Comparison of ENCODE assay signal across 11 cellular contexts in genomic region chr16:50884066-50884860, GRCh38.
DNase-seq lines count a peak whose midpoint lies in the region; TF ChIP-seq lines count a peak whose summit lies in the region.
"Had no signal": no experiment of that assay in that cellular context is flagged by ENCODE, and none has a peak within 500 bp of the region (broad histone marks: within the 10 kb centered on the region; RNA-seq: fewer than 3 reads in every experiment).

No MANE protein-coding gene starts in this region.

- in situ Hi-C loops in GM13977 (cut with MboI; ENCODE audit: low pct_unique_long_range_greater_than_20kb, low sequenced_read_pairs, unreplicated experiment) = no loop called here

- no peak for DNase-seq in AG04449 (ENCODE audit: low read depth, low spot score)
- DNase-seq in GM13977 (ENCODE audit: low spot score) = peak; percentile 72
- DNase-seq in WERI-Rb-1 = peak; percentile 35
- DNase-seq in iPS-NIHi11 (ENCODE audit: low spot score) = peak; percentile 85
- no peak for DNase-seq in globus pallidus (ENCODE audit: low spot score)
- DNase-seq in cerebellum (ENCODE audit: low spot score) = no peak
- DNase-seq in NCI-H446 (lab: John Stamatoyannopoulos, UW) = no peak
- no peak for DNase-seq in cardiac septum (ENCODE audit: low spot score)
- DNase-seq: DMS79, NCI-H524 treated with DMSO at 0.1 percent for 48 hours had no signal

- CTCF ChIA-PET in AG04449 (lab: Yijun Ruan, JAX) = no interaction called here

- intact Hi-C loops in cardiac septum (cut with DNase I) = no loop called here

- no peaks in the 10 kb centered on the region for H3K9me3 ChIP-seq in WERI-Rb-1 (ENCODE audit: severe bottlenecking)

- POLR2A ChIA-PET in AG04449 (lab: Yijun Ruan, JAX) = no interaction called here

- no peak overlapping the region for H3K27ac ChIP-seq in WERI-Rb-1
- H3K27ac ChIP-seq: tibial nerve had no signal

- TF ChIP-seq CTCF in AG04449 (IDR thresholded peaks at IDR 0.05; ENCODE audit: insufficient read depth, low read length, missing control alignments) (peak; percentile 34), GM13977 (IDR thresholded peaks at IDR 0.05; ENCODE audit: extremely low read depth, insufficient read depth, missing control alignments) (peak; percentile 74), WERI-Rb-1 (IDR thresholded peaks at IDR 0.05; ENCODE audit: low read depth, low read length) (peak; percentile 61)

- H3K27me3 ChIP-seq in WERI-Rb-1 (ENCODE audit: insufficient read depth, low read depth, severe bottlenecking) = no peaks in the 10 kb centered on the region
- H3K27me3 ChIP-seq: tibial nerve had no signal

- H3K4me3 ChIP-seq in AG04449 (ENCODE audit: low read depth, low read length) (no peak overlapping the region), WERI-Rb-1 (ENCODE audit: low read depth, low read length) (no peak overlapping the region)
- H3K4me3 ChIP-seq: tibial nerve had no signal

- no peaks in the 10 kb centered on the region for H3K36me3 ChIP-seq in WERI-Rb-1
- H3K36me3 ChIP-seq: tibial nerve had no signal

Comparison
In these comparisons a context has a peak if more than half of its experiments do, and no peak if none do; other contexts are left out.
1. DNase-seq: peak in GM13977 (single experiment), WERI-Rb-1 (single experiment) and iPS-NIHi11 (single experiment); none in AG04449 (single experiment), globus pallidus (single experiment), cerebellum (single experiment), NCI-H446 (0 of 2) and cardiac septum (single experiment).
2. Peak in every context shown above with its lines, with median percentiles within 50 percentile points of each other: CTCF ChIP-seq.